Comparison of ENCODE assay signal across 8 cellular contexts in genomic region chr3:90182291-90182976, GRCh38.
A peak's percentile ranks its signal among the peaks of the same experiment; 100 is the strongest.
DNase-seq lines count a peak whose midpoint lies in the region; ATAC-seq, FAIRE-seq and TF ChIP-seq lines count a peak whose summit lies in the region.
"Not testable (repeated sequence)": the region's sequence is repeated elsewhere in the genome, so short reads cannot be mapped to it uniquely, and the experiment has no call there.

No MANE protein-coding gene starts in this region.

- not testable (repeated sequence) for BruUV-seq in MCF 10A (replicated peaks; lab: Mats Ljungman, UMichigan)

- peak overlapping the region; percentile 59 for H3K4me3 Mint-ChIP-seq in MCF 10A (ENCODE audit: unreplicated experiment)

- H3K27ac ChIP-seq in RWPE1, right atrium auricular region, pancreas: not testable (repeated sequence)

- not testable (repeated sequence) for H3K9me3 Mint-ChIP-seq in MCF 10A (ENCODE audit: unreplicated experiment)

- H3K36me3 Mint-ChIP-seq in MCF 10A (ENCODE audit: insufficient read depth, unreplicated experiment): not testable (repeated sequence)

- peak; percentile 96 for ATAC-seq in GM18511 (IDR thresholded peaks at IDR 0.05; ENCODE audit: unreplicated experiment)
- ATAC-seq in HG02610 (IDR thresholded peaks at IDR 0.05; ENCODE audit: unreplicated experiment): peak; percentile 93
- ATAC-seq in pancreas: peak; percentile 78 to 98 (median 95)

- FAIRE-seq in pancreas (lab: Jason Lieb, UNC): peak; percentile 89

- CTCF ChIA-PET in AG04449 (lab: Yijun Ruan, JAX): interaction anchor here (1.3 to 1.6 kb wide), 3 partner anchors 1963 to 1979 kb away, joined by 3 to 8 read pairs (median 4); no protein-coding TSS in a partner anchor
- CTCF ChIA-PET in RWPE1 (lab: Yijun Ruan, JAX): interaction anchor here (0.9 kb wide), 1 partner anchor 15 kb away, joined by 4 read pairs; no protein-coding TSS in a partner anchor
- CTCF ChIA-PET in MCF 10A (lab: Yijun Ruan, JAX): interaction anchor here (0.5 to 1.4 kb wide), 11 partner anchors 12 to 1980 kb away, joined by 3 to 7 read pairs (median 4); no protein-coding TSS in a partner anchor

- H3K4me3 ChIP-seq in AG04449 (ENCODE audit: low read depth, low read length) (peak overlapping the region; percentile 45), right atrium auricular region (peak overlapping the region in 1 of 2 donors; percentile 15)
- H3K4me3 ChIP-seq in LNCaP clone FGC (ENCODE audit: low read depth, low read length); pancreas: not testable (repeated sequence)

- H3K9me3 ChIP-seq in right atrium auricular region, pancreas: not testable (repeated sequence)

- DNase-seq in AG04449 (ENCODE audit: low read depth, low spot score); LNCaP clone FGC (ENCODE audit: low read depth); RWPE1 (ENCODE audit: low spot score): not testable (repeated sequence)
- DNase-seq in MCF 10A (ENCODE audit: unreplicated experiment) (peak; percentile 61), right atrium auricular region (ENCODE audit: low spot score) (peak; percentile 57), pancreas (peak in 2 of 6 donors; percentile 14 to 20)

- 23 to 26% methylated on average over 19 of the region's 19 CpGs for WGBS in pancreas, 2 donors

- not testable (repeated sequence) for TF ChIP-seq CTCF in AG04449 (IDR thresholded peaks at IDR 0.05; ENCODE audit: insufficient read depth, low read length, missing control alignments); MCF 10A (IDR thresholded peaks at IDR 0.05; ENCODE audit: unreplicated experiment)
- TF ChIP-seq CTCF in LNCaP clone FGC (IDR thresholded peaks at IDR 0.05; ENCODE audit: control insufficient read depth, extremely low read depth, insufficient read depth): peak; percentile 37
- TF ChIP-seq CTCF in RWPE1 (conservative IDR thresholded peaks at IDR 0.05; ENCODE audit: low read depth): peak; percentile 34
- TF ChIP-seq CTCF in right atrium auricular region (IDR thresholded peaks at IDR 0.05): peak in 1 of 2 donors; percentile 56
- peak in 3 of 4 donors; percentile 17 to 42 (median 19) for TF ChIP-seq CTCF in pancreas (IDR thresholded peaks at IDR 0.05)

- not testable (repeated sequence) for H3K4me1 ChIP-seq in right atrium auricular region, pancreas

- intact Hi-C loops in MCF 10A (cut with micrococcal nuclease): loop anchor here (10.0 kb wide), 1 partner anchor 1978 kb away; no protein-coding TSS in a partner anchor
- intact Hi-C loops in pancreas (cut with DNase I): not testable (repeated sequence)

- not testable (repeated sequence) for H3K27me3 Mint-ChIP-seq in MCF 10A (ENCODE audit: insufficient read depth, unreplicated experiment)

- H3K4me1 Mint-ChIP-seq in MCF 10A (ENCODE audit: insufficient read depth, unreplicated experiment): not testable (repeated sequence)

- H3K27ac Mint-ChIP-seq in MCF 10A (ENCODE audit: low read depth, unreplicated experiment): peak overlapping the region; percentile 6

- H3K36me3 ChIP-seq in right atrium auricular region, pancreas: not testable (repeated sequence)

- POLR2A ChIA-PET in AG04449 (lab: Yijun Ruan, JAX); RWPE1 (lab: Yijun Ruan, JAX; ENCODE audit: low non-redundant PET); MCF 10A (lab: Yijun Ruan, JAX): not testable (repeated sequence)

- not testable (repeated sequence) for H3K27me3 ChIP-seq in right atrium auricular region, pancreas
